ENCODE assay signal across 1 cellular context in genomic region chr1:9069324-9070100, GRCh38.
A peak's percentile ranks its signal among the peaks of the same experiment; 100 is the strongest.
TF ChIP-seq lines count a peak whose summit lies in the region.

A gene with protein sequence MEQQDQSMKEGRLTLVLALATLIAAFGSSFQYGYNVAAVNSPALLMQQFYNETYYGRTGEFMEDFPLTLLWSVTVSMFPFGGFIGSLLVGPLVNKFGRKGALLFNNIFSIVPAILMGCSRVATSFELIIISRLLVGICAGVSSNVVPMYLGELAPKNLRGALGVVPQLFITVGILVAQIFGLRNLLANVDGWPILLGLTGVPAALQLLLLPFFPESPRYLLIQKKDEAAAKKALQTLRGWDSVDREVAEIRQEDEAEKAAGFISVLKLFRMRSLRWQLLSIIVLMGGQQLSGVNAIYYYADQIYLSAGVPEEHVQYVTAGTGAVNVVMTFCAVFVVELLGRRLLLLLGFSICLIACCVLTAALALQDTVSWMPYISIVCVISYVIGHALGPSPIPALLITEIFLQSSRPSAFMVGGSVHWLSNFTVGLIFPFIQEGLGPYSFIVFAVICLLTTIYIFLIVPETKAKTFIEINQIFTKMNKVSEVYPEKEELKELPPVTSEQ (minus strand): TSS chr1:9069635. CDS start chr1:9069536, 99 bp downstream.

TF ChIP-seq in GM12878, 131 proteins besides CTCF, POLR2A, EP300 and RAD21 (continued from another document and continues in another):
- TF ChIP-seq, protein P1, sequence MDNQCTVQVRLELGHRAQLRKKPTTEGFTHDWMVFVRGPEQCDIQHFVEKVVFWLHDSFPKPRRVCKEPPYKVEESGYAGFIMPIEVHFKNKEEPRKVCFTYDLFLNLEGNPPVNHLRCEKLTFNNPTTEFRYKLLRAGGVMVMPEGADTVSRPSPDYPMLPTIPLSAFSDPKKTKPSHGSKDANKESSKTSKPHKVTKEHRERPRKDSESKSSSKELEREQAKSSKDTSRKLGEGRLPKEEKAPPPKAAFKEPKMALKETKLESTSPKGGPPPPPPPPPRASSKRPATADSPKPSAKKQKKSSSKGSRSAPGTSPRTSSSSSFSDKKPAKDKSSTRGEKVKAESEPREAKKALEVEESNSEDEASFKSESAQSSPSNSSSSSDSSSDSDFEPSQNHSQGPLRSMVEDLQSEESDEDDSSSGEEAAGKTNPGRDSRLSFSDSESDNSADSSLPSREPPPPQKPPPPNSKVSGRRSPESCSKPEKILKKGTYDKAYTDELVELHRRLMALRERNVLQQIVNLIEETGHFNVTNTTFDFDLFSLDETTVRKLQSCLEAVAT (IDR thresholded peaks at IDR 0.05), result peak; percentile 75
- TF ChIP-seq ZNF384 (IDR thresholded peaks at IDR 0.05; ENCODE audit: borderline replicate concordance, low read depth, low read length), result peak; percentile 54; the same call in 1 of the 2 replicates
- peak; percentile 82; the same call in 1 of the 2 replicates for TF ChIP-seq ZNF687 (IDR thresholded peaks at IDR 0.05)
- no peak for TF ChIP-seq HSF1 (IDR thresholded peaks at IDR 0.05; ENCODE audit: low read depth, low read length)
- TF ChIP-seq E2F4 (IDR thresholded peaks at IDR 0.05; ENCODE audit: low read depth, low read length), result no peak
- TF ChIP-seq, protein P2, sequence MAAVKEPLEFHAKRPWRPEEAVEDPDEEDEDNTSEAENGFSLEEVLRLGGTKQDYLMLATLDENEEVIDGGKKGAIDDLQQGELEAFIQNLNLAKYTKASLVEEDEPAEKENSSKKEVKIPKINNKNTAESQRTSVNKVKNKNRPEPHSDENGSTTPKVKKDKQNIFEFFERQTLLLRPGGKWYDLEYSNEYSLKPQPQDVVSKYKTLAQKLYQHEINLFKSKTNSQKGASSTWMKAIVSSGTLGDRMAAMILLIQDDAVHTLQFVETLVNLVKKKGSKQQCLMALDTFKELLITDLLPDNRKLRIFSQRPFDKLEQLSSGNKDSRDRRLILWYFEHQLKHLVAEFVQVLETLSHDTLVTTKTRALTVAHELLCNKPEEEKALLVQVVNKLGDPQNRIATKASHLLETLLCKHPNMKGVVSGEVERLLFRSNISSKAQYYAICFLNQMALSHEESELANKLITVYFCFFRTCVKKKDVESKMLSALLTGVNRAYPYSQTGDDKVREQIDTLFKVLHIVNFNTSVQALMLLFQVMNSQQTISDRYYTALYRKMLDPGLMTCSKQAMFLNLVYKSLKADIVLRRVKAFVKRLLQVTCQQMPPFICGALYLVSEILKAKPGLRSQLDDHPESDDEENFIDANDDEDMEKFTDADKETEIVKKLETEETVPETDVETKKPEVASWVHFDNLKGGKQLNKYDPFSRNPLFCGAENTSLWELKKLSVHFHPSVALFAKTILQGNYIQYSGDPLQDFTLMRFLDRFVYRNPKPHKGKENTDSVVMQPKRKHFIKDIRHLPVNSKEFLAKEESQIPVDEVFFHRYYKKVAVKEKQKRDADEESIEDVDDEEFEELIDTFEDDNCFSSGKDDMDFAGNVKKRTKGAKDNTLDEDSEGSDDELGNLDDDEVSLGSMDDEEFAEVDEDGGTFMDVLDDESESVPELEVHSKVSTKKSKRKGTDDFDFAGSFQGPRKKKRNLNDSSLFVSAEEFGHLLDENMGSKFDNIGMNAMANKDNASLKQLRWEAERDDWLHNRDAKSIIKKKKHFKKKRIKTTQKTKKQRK (IDR thresholded peaks at IDR 0.05; ENCODE audit: low read depth, low read length), result no peak
- peak; percentile 88 for TF ChIP-seq PML (IDR thresholded peaks at IDR 0.05; ENCODE audit: low read length)
- TF ChIP-seq SRF (IDR thresholded peaks at IDR 0.05; ENCODE audit: low read depth in 2 of 2, low read length in 2 of 2), result peak in 1 of 2 experiments; percentile 84; a peak in 2 of 4 replicates
- TF ChIP-seq, protein P3, sequence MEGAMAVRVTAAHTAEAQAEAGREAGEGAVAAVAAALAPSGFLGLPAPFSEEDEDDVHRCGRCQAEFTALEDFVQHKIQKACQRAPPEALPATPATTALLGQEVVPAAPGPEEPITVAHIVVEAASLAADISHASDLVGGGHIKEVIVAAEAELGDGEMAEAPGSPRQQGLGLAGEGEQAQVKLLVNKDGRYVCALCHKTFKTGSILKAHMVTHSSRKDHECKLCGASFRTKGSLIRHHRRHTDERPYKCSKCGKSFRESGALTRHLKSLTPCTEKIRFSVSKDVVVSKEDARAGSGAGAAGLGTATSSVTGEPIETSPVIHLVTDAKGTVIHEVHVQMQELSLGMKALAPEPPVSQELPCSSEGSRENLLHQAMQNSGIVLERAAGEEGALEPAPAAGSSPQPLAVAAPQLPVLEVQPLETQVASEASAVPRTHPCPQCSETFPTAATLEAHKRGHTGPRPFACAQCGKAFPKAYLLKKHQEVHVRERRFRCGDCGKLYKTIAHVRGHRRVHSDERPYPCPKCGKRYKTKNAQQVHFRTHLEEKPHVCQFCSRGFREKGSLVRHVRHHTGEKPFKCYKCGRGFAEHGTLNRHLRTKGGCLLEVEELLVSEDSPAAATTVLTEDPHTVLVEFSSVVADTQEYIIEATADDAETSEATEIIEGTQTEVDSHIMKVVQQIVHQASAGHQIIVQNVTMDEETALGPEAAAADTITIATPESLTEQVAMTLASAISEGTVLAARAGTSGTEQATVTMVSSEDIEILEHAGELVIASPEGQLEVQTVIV (IDR thresholded peaks at IDR 0.05; ENCODE audit: borderline replicate concordance, partially characterized antibody), result no peak
- TF ChIP-seq ESRRA (IDR thresholded peaks at IDR 0.05; ENCODE audit: low read length), result no peak
- peak; percentile 85 for TF ChIP-seq ATF7 (IDR thresholded peaks at IDR 0.05; ENCODE audit: low read depth)
- peak; percentile 86 for TF ChIP-seq CREM (IDR thresholded peaks at IDR 0.05; ENCODE audit: low read depth)
- peak; percentile 44 for TF ChIP-seq BMI1 (IDR thresholded peaks at IDR 0.05; ENCODE audit: borderline replicate concordance)
- peak; percentile 53 for TF ChIP-seq RAD51 (IDR thresholded peaks at IDR 0.05)
- no peak for TF ChIP-seq SREBF1 (IDR thresholded peaks at IDR 0.05; ENCODE audit: low read length)
- TF ChIP-seq MTA2 (IDR thresholded peaks at IDR 0.05; ENCODE audit: low read depth), result peak; percentile 93
- 0 out of 2 replicates have a peak, but pooled peaks have one; percentile 57 for TF ChIP-seq CBX5 (IDR thresholded peaks at IDR 0.05; ENCODE audit: low read depth)
- no peak for TF ChIP-seq HDAC2 (IDR thresholded peaks at IDR 0.05)
- peak; percentile 92 for TF ChIP-seq NFIC (IDR thresholded peaks at IDR 0.05; ENCODE audit: low read depth, low read length)
- TF ChIP-seq HDGF (IDR thresholded peaks at IDR 0.05), result peak; percentile 63
- TF ChIP-seq IKZF2 (IDR thresholded peaks at IDR 0.05), result peak; percentile 99
- TF ChIP-seq MXI1 (IDR thresholded peaks at IDR 0.05; ENCODE audit: low read depth, low read length), result peak; percentile 70; the same call in 1 of the 2 replicates
- TF ChIP-seq GABPA (IDR thresholded peaks at IDR 0.05; ENCODE audit: low read depth), result no peak
- no peak; the same call in 1 of the 2 replicates for TF ChIP-seq LARP7 (IDR thresholded peaks at IDR 0.05)
- TF ChIP-seq MYC (IDR thresholded peaks at IDR 0.05; ENCODE audit: insufficient read depth, insufficient read length, insufficient replicate concordance, low read length, severe bottlenecking), result no peak
- TF ChIP-seq YY1 (IDR thresholded peaks at IDR 0.05; ENCODE audit: low read depth, low read length), result 0 out of 2 replicates have a peak, but pooled peaks have one; percentile 9
- TF ChIP-seq NR2C2 (IDR thresholded peaks at IDR 0.05; ENCODE audit: borderline replicate concordance, control insufficient read depth, insufficient read length, low read depth), result no peak
- no peak for TF ChIP-seq ASH2L (IDR thresholded peaks at IDR 0.05; ENCODE audit: borderline replicate concordance, low read depth)
- TF ChIP-seq RCOR1 (conservative IDR thresholded peaks at IDR 0.05; ENCODE audit: low read depth, low read length), result no peak
- peak; percentile 99 for TF ChIP-seq EED (IDR thresholded peaks at IDR 0.05; ENCODE audit: low read depth)
- no peak for TF ChIP-seq JUND (IDR thresholded peaks at IDR 0.05; ENCODE audit: low read depth, low read length)
- TF ChIP-seq SPI1 (IDR thresholded peaks at IDR 0.05; ENCODE audit: borderline replicate concordance, insufficient read depth, low read depth, low read length), result peak; percentile 100
- TF ChIP-seq TCF12 (IDR thresholded peaks at IDR 0.05; ENCODE audit: low read depth, low read length), result peak; percentile 94
- peak; percentile 94; the same call in 1 of the 2 replicates for TF ChIP-seq DPF2 (IDR thresholded peaks at IDR 0.05)
- TF ChIP-seq, protein P4, sequence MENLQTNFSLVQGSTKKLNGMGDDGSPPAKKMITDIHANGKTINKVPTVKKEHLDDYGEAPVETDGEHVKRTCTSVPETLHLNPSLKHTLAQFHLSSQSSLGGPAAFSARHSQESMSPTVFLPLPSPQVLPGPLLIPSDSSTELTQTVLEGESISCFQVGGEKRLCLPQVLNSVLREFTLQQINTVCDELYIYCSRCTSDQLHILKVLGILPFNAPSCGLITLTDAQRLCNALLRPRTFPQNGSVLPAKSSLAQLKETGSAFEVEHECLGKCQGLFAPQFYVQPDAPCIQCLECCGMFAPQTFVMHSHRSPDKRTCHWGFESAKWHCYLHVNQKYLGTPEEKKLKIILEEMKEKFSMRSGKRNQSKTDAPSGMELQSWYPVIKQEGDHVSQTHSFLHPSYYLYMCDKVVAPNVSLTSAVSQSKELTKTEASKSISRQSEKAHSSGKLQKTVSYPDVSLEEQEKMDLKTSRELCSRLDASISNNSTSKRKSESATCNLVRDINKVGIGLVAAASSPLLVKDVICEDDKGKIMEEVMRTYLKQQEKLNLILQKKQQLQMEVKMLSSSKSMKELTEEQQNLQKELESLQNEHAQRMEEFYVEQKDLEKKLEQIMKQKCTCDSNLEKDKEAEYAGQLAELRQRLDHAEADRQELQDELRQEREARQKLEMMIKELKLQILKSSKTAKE (IDR thresholded peaks at IDR 0.05; ENCODE audit: low read depth, poor library complexity, severe bottlenecking), result peak; percentile 99
- TF ChIP-seq, protein P5, sequence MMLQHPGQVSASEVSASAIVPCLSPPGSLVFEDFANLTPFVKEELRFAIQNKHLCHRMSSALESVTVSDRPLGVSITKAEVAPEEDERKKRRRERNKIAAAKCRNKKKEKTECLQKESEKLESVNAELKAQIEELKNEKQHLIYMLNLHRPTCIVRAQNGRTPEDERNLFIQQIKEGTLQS (IDR thresholded peaks at IDR 0.05; ENCODE audit: borderline replicate concordance, extremely low read depth, low read depth, low read length), result no peak
- no peak for TF ChIP-seq NFYA (IDR thresholded peaks at IDR 0.05; ENCODE audit: borderline replicate concordance, low read depth, low read length)
- TF ChIP-seq NBN (IDR thresholded peaks at IDR 0.05), result peak; percentile 81; the same call in 1 of the 2 replicates
- TF ChIP-seq IRF3 (IDR thresholded peaks at IDR 0.05), result no peak
- TF ChIP-seq PAX5 (IDR thresholded peaks at IDR 0.05; ENCODE audit: borderline replicate concordance, low read depth, low read length), result peak; percentile 90; the same call in 1 of the 2 replicates
- no peak for TF ChIP-seq HDAC6 (IDR thresholded peaks at IDR 0.05; ENCODE audit: unreplicated experiment)
- peak; percentile 97 for TF ChIP-seq MTA3 (IDR thresholded peaks at IDR 0.05; ENCODE audit: borderline replicate concordance, low read length)
- TF ChIP-seq CBFB (IDR thresholded peaks at IDR 0.05; ENCODE audit: low read depth), result peak; percentile 86
- TF ChIP-seq NFXL1 (IDR thresholded peaks at IDR 0.05; ENCODE audit: borderline replicate concordance), result no peak
- TF ChIP-seq ZNF217 (IDR thresholded peaks at IDR 0.05), result no peak
